ENCODE assay signal across 21 cellular contexts in genomic region chr4:1660948-1661677, GRCh38. TPM values are rescaled to one million over a fixed set of nuclear protein-coding genes. Genes with fewer than 3 reads are reported as not detected.
A peak's percentile ranks its signal among the peaks of the same experiment; 100 is the strongest.
DNase-seq lines count a peak whose midpoint lies in the region; ATAC-seq and TF ChIP-seq lines count a peak whose summit lies in the region.
"Had no signal": no experiment of that assay in that cellular context is flagged by ENCODE, and none has a peak within 500 bp of the region (broad histone marks: within the 10 kb centered on the region; RNA-seq: fewer than 3 reads in every experiment).

No MANE protein-coding gene starts in this region.

- H3K9me3 ChIP-seq in right atrium auricular region (no peaks in the 10 kb centered on the region), Panc1 (ENCODE audit: control insufficient read depth, insufficient read depth, low read depth, low read length) (no peaks in the 10 kb centered on the region), mammary epithelial cell (replicated peaks; ENCODE audit: insufficient read depth, low read length) (no peaks in the 10 kb centered on the region)
- H3K9me3 ChIP-seq in CD8-positive, alpha-beta T cell (ENCODE audit: low read length), result no peaks in the 10 kb centered on the region
- H3K9me3 ChIP-seq: BLaER1, Peyer's patch had no signal

- ATAC-seq in Right ventricle myocardium inferior (no peak), Panc1 (peak; percentile 21; the same call in 1 of the 2 replicates)
- no peak for ATAC-seq in activated CD8-positive, alpha-beta T cell treated with anti-CD3 and anti-CD28 coated beads, Interleukin-2, amount 10 ng/mL, durations not matched to agents 7 days and 5 days
- no peak for ATAC-seq in CD8-positive, alpha-beta T cell

- no peaks in the 10 kb centered on the region for H3K4me1 ChIP-seq in right atrium auricular region
- H3K4me1 ChIP-seq in Panc1 (ENCODE audit: control insufficient read depth, insufficient read depth, low read length), result no peaks in the 10 kb centered on the region
- no peaks in the 10 kb centered on the region for H3K4me1 ChIP-seq in mammary epithelial cell (ENCODE audit: insufficient read depth, low read length)
- H3K4me1 ChIP-seq in CD8-positive, alpha-beta T cell (ENCODE audit: insufficient read depth, low read length), result no peaks in the 10 kb centered on the region
- H3K4me1 ChIP-seq: Peyer's patch had no signal

- H3K4me2 ChIP-seq in mammary epithelial cell (ENCODE audit: insufficient read depth, low read depth, low read length), result no peak overlapping the region
- H3K4me2 ChIP-seq: BLaER1 had no signal

- WGBS in mammary epithelial cell (ENCODE audit: low coverage, missing lambda C conversion rate), result 83% methylated on average over 11 of the region's 25 CpGs

- H3K9ac ChIP-seq in mammary epithelial cell (ENCODE audit: insufficient read depth, low read length), result no peak overlapping the region
- H3K9ac ChIP-seq: BLaER1 had no signal

- H3K27me3 ChIP-seq in right atrium auricular region (no peaks in the 10 kb centered on the region), Panc1 (ENCODE audit: control insufficient read depth, insufficient read depth, low read length) (no peaks in the 10 kb centered on the region), mammary epithelial cell (ENCODE audit: insufficient read depth, low read length) (no peaks in the 10 kb centered on the region)
- H3K27me3 ChIP-seq in CD8-positive, alpha-beta T cell (ENCODE audit: insufficient read depth, low read length), result no peaks in the 10 kb centered on the region
- H3K27me3 ChIP-seq: BLaER1, Peyer's patch had no signal

- H3K4me3 ChIP-seq in right atrium auricular region (no peak overlapping the region), Panc1 (ENCODE audit: low read depth in 2 of 2, low read length in 2 of 2) (no peak overlapping the region), mammary epithelial cell (replicated peaks in 1 of 3; ENCODE audit: insufficient read depth in 1 of 3, low read depth in 2 of 3, low read length in 3 of 3) (no peak overlapping the region)
- H3K4me3 ChIP-seq in CD8-positive, alpha-beta T cell (ENCODE audit: low read depth, low read length), result no peak overlapping the region
- H3K4me3 ChIP-seq: BLaER1, Peyer's patch had no signal

- no peaks in the 10 kb centered on the region for H3K79me2 ChIP-seq in mammary epithelial cell (ENCODE audit: insufficient read depth, low read length)

- no peaks in the 10 kb centered on the region for H3K27me3 Mint-ChIP-seq in neural crest cell (ENCODE audit: low read depth)
- H3K27me3 Mint-ChIP-seq in activated CD8-positive, alpha-beta T cell treated with anti-CD3 and anti-CD28 coated beads, Interleukin-2, amount 10 ng/mL, durations not matched to agents 7 days and 5 days (ENCODE audit: low read depth), result no peaks in the 10 kb centered on the region
- H3K27me3 Mint-ChIP-seq in CD8-positive, alpha-beta T cell (ENCODE audit: low read depth), result no peaks in the 10 kb centered on the region
- H3K27me3 Mint-ChIP-seq: CD4-positive, alpha-beta T cell; IgD-negative memory B cell had no signal

- H3K36me3 ChIP-seq in right atrium auricular region (no peaks in the 10 kb centered on the region), Panc1 (ENCODE audit: control insufficient read depth, insufficient read depth, low read length) (no peaks in the 10 kb centered on the region), mammary epithelial cell (ENCODE audit: insufficient read depth, low read length) (no peaks in the 10 kb centered on the region)
- no peaks in the 10 kb centered on the region for H3K36me3 ChIP-seq in CD8-positive, alpha-beta T cell (ENCODE audit: insufficient read depth, low read length)
- H3K36me3 ChIP-seq: Peyer's patch had no signal

- DNase-seq in Right ventricle myocardium inferior (ENCODE audit: missing footprints) (peak; percentile 60), right atrium auricular region (ENCODE audit: low spot score) (no peak), Panc1 (ENCODE audit: low read depth, low spot score) (no peak), neural crest cell (ENCODE audit: low read depth, low spot score) (no peak), mammary epithelial cell (no peak)
- no peak for DNase-seq in activated CD8-positive, alpha-beta T cell treated with anti-CD3 and anti-CD28 coated beads, Interleukin-2, amount 10 ng/mL, durations not matched to agents 7 days and 5 days
- no peak for DNase-seq in CD8-positive, alpha-beta T cell
- DNase-seq: CD4-positive, alpha-beta T cell; COR-L47; DMS53; GOT3; HCEC 1CT; NCI-H1092 treated with DMSO at 0.1 percent for 48 hours; NCI-H1436; NCI-H1930; NCI-H2107; NCI-H446 treated with DMSO at 0.1 percent for 48 hours; NCI-H526; Peyer's patch had no signal

- dilution Hi-C loops in mammary epithelial cell (cut with HindIII; ENCODE audit: low sequenced_read_pairs), result no loop called here

- H3K27ac ChIP-seq in right atrium auricular region, result no peak overlapping the region
- H3K27ac ChIP-seq in Panc1 (ENCODE audit: low read length), result no peak overlapping the region
- H3K27ac ChIP-seq in mammary epithelial cell (ENCODE audit: insufficient read depth, low read depth, low read length), result no peak overlapping the region
- H3K27ac ChIP-seq in CD8-positive, alpha-beta T cell (ENCODE audit: low read depth, low read length), result no peak overlapping the region
- H3K27ac ChIP-seq: BLaER1, Peyer's patch had no signal

- CTCF ChIA-PET in Panc1 (lab: Charles Lee), result interaction anchor here (0.6 kb wide), 1 partner anchor 14 kb away, joined by 3 read pairs; no protein-coding TSS in a partner anchor
- CTCF ChIA-PET in activated CD8-positive, alpha-beta T cell treated with anti-CD3 and anti-CD28 coated beads, Interleukin-2, amount 10 ng/mL, durations not matched to agents 7 days and 5 days (lab: Charles Lee), result no interaction called here
- CTCF ChIA-PET in mammary epithelial cell (lab: Charles Lee; ENCODE audit: low non-redundant PET), result no interaction called here
- CTCF ChIA-PET in CD8-positive, alpha-beta T cell (lab: Charles Lee), result interaction anchor here (0.8 to 1.2 kb wide), 2 partner anchors 12 to 32 kb away, joined by 3 read pairs; no protein-coding TSS in a partner anchor

- no peak overlapping the region for H2AFZ ChIP-seq in mammary epithelial cell (ENCODE audit: low read depth, low read length)

- BruUV-seq in Panc1 (replicated peaks; lab: Mats Ljungman, UMichigan) (no TSS peak), mammary epithelial cell (replicated peaks; lab: Mats Ljungman, UMichigan) (no TSS peak)

- H3K27ac Mint-ChIP-seq in neural crest cell (ENCODE audit: unreplicated experiment), result peak overlapping the region; percentile 91
- no peak overlapping the region for H3K27ac Mint-ChIP-seq in activated CD8-positive, alpha-beta T cell treated with anti-CD3 and anti-CD28 coated beads, Interleukin-2, amount 10 ng/mL, durations not matched to agents 7 days and 5 days
- H3K27ac Mint-ChIP-seq in CD8-positive, alpha-beta T cell, result no peak overlapping the region
- H3K27ac Mint-ChIP-seq: CD4-positive, alpha-beta T cell had no signal

- H4K20me1 ChIP-seq in mammary epithelial cell (ENCODE audit: insufficient read depth, low read length), result no peaks in the 10 kb centered on the region
- H4K20me1 ChIP-seq: BLaER1 had no signal

- TF ChIP-seq CTCF in right atrium auricular region (IDR thresholded peaks at IDR 0.05) (no peak), Panc1 (IDR thresholded peaks at IDR 0.05) (no peak), neural crest cell (conservative IDR thresholded peaks at IDR 0.05) (no peak), mammary epithelial cell (conservative IDR thresholded peaks at IDR 0.05 in 1 of 2, IDR thresholded peaks at IDR 0.05 in 1 of 2; ENCODE audit: extremely low read depth in 1 of 2, insufficient read depth in 1 of 2, low read depth in 1 of 2, low read length in 2 of 2) (no peak)
- no peak for TF ChIP-seq CTCF in CD8-positive, alpha-beta T cell (IDR thresholded peaks at IDR 0.05)

- intact Hi-C loops in Right ventricle myocardium inferior (cut with DNase I) (no loop called here), Panc1 (cut with micrococcal nuclease; ENCODE audit: unreplicated experiment) (no loop called here), mammary epithelial cell (cut with micrococcal nuclease) (no loop called here)
- intact Hi-C loops in CD8-positive, alpha-beta T cell (cut with DNase I, micrococcal nuclease), result no loop called here

- POLR2A ChIA-PET in Panc1 (lab: Charles Lee), result no interaction called here
- POLR2A ChIA-PET in activated CD8-positive, alpha-beta T cell treated with anti-CD3 and anti-CD28 coated beads, Interleukin-2, amount 10 ng/mL, durations not matched to agents 7 days and 5 days (lab: Charles Lee), result no interaction called here
- POLR2A ChIA-PET in CD8-positive, alpha-beta T cell (lab: Charles Lee), result no interaction called here

- H3K9me3 Mint-ChIP-seq in neural crest cell, result no peaks in the 10 kb centered on the region
- no peaks in the 10 kb centered on the region for H3K9me3 Mint-ChIP-seq in activated CD8-positive, alpha-beta T cell treated with anti-CD3 and anti-CD28 coated beads, Interleukin-2, amount 10 ng/mL, durations not matched to agents 7 days and 5 days (ENCODE audit: insufficient read depth)
- H3K9me3 Mint-ChIP-seq in CD8-positive, alpha-beta T cell, result no peaks in the 10 kb centered on the region
- H3K9me3 Mint-ChIP-seq: CD4-positive, alpha-beta T cell; IgD-negative memory B cell had no signal

- no peak overlapping the region for H3K4me3 Mint-ChIP-seq in neural crest cell
- H3K4me3 Mint-ChIP-seq in activated CD8-positive, alpha-beta T cell treated with anti-CD3 and anti-CD28 coated beads, Interleukin-2, amount 10 ng/mL, durations not matched to agents 7 days and 5 days, result no peak overlapping the region
- no peak overlapping the region for H3K4me3 Mint-ChIP-seq in CD8-positive, alpha-beta T cell
- H3K4me3 Mint-ChIP-seq: CD4-positive, alpha-beta T cell; IgD-negative memory B cell had no signal

- H3K36me3 Mint-ChIP-seq in neural crest cell (ENCODE audit: low read depth), result no peaks in the 10 kb centered on the region
- no peaks in the 10 kb centered on the region for H3K36me3 Mint-ChIP-seq in activated CD8-positive, alpha-beta T cell treated with anti-CD3 and anti-CD28 coated beads, Interleukin-2, amount 10 ng/mL, durations not matched to agents 7 days and 5 days (ENCODE audit: low read depth)
- no peaks in the 10 kb centered on the region for H3K36me3 Mint-ChIP-seq in CD8-positive, alpha-beta T cell

- no peaks in the 10 kb centered on the region for H3K4me1 Mint-ChIP-seq in neural crest cell
- no peaks in the 10 kb centered on the region for H3K4me1 Mint-ChIP-seq in activated CD8-positive, alpha-beta T cell treated with anti-CD3 and anti-CD28 coated beads, Interleukin-2, amount 10 ng/mL, durations not matched to agents 7 days and 5 days (ENCODE audit: low read depth)
- H3K4me1 Mint-ChIP-seq in CD8-positive, alpha-beta T cell (ENCODE audit: low read depth), result no peaks in the 10 kb centered on the region
- H3K4me1 Mint-ChIP-seq: IgD-negative memory B cell had no signal

- in situ Hi-C loops in Panc1 (cut with HindIII; ENCODE audit: low pct_unique_long_range_greater_than_20kb, low sequenced_read_pairs), result no loop called here
- in situ Hi-C loops in mammary epithelial cell (cut with MboI; ENCODE audit: low sequenced_read_pairs in 2 of 2), result no loop called here

RNA-seq across cellular contexts. Expression of gene FAM53A, which starts 23.0 kb away (rescaled TPM):
- total RNA-seq in Right ventricle myocardium inferior (0.49 TPM), right atrium auricular region (1 to 10 TPM; 1.0 to 1.9 TPM), Panc1 (2021; ENCODE audit: unreplicated experiment) (7.0 TPM), neural crest cell (3.6 and 4.3 TPM in 2 replicates), mammary epithelial cell (1 to 10 TPM; 3.3 to 3.7 TPM)
- polyA plus RNA-seq in Panc1 (2012; ENCODE audit: insufficient read length), result 4.6 TPM
- under 1 TPM; 0.45 to 0.91 TPM for total RNA-seq in activated CD8-positive, alpha-beta T cell treated with anti-CD3 and anti-CD28 coated beads, Interleukin-2, amount 10 ng/mL, durations not matched to agents 7 days and 5 days
- 0.63 TPM for polyA plus RNA-seq in mammary epithelial cell
- polyA minus RNA-seq in mammary epithelial cell, result not detected
- total RNA-seq in CD8-positive, alpha-beta T cell, result 1 to 10 TPM; 1.8 to 1.9 TPM

RNA-seq across cellular contexts. Expression of gene SLBP, which starts 51.0 kb away (rescaled TPM):
- total RNA-seq in Right ventricle myocardium inferior (13.7 TPM), right atrium auricular region (10 to 100 TPM; 15.6 to 20.1 TPM), Panc1 (2021; ENCODE audit: unreplicated experiment) (73.4 TPM), neural crest cell (60.2 and 64.8 TPM in 2 replicates), mammary epithelial cell (10 to 100 TPM; 38.0 to 55.7 TPM)
- polyA plus RNA-seq in Panc1 (2012; ENCODE audit: insufficient read length), result 81.0 TPM
- total RNA-seq in activated CD8-positive, alpha-beta T cell treated with anti-CD3 and anti-CD28 coated beads, Interleukin-2, amount 10 ng/mL, durations not matched to agents 7 days and 5 days, result 100 to 1,000 TPM; 132 to 136 TPM
- 71.1 TPM for polyA plus RNA-seq in mammary epithelial cell
- 46.8 TPM for polyA minus RNA-seq in mammary epithelial cell
- total RNA-seq in CD8-positive, alpha-beta T cell, result 10 to 100 TPM; 61.2 to 62.6 TPM

Comparison
In these comparisons a context has a peak if more than half of its experiments do, and no peak if none do; other contexts are left out.
1. CTCF ChIA-PET loops: an anchor here in Panc1 (0.6 kb wide) and CD8-positive, alpha-beta T cell (0.8 to 1.2 kb wide); none called in activated CD8-positive, alpha-beta T cell treated with anti-CD3 and anti-CD28 coated beads, Interleukin-2, amount 10 ng/mL, durations not matched to agents 7 days and 5 days and mammary epithelial cell.